In the genomic region with DNA sequence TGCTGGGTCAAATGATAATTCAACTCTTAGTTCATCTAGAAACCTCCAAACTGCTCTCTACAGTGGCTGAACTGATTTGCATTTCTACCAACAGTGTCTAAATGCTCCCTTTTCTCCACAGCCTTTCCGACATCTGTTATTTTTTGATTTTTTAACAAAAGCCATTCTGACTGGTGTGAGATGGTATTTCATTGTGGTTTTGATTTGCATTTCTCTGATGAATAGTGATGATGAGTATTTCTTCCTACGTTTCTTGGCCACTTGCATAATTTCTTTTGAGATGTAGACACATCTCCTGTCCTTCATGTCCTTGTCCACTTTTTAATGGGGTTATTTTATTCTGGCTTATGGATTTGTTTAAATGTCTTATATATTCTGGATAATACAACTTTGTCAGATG, we compare ENCODE assay signal across 25 cellular contexts.
DNase-seq lines count a peak whose midpoint lies in the region; ATAC-seq and TF ChIP-seq lines count a peak whose summit lies in the region.
"Had no signal": no experiment of that assay in that cellular context is flagged by ENCODE, and none has a peak within 500 bp of the region (broad histone marks: within the 10 kb centered on the region; RNA-seq: fewer than 3 reads in every experiment).

No MANE protein-coding gene starts in this region.

- H3K36me3 ChIP-seq in GM23248 (ENCODE audit: low read depth) = no peaks in the 10 kb centered on the region
- no peaks in the 10 kb centered on the region for H3K36me3 ChIP-seq in HAP-1 (replicated peaks)
- H3K36me3 ChIP-seq: heart right ventricle had no signal

- H3K27me3 ChIP-seq in GM23248 (replicated peaks; ENCODE audit: insufficient read depth) (no peaks in the 10 kb centered on the region), HAP-1 (ENCODE audit: low read depth) (no peaks in the 10 kb centered on the region)
- H3K27me3 ChIP-seq: heart right ventricle had no signal

- in situ Hi-C loops in GM23248 (cut with MboI) (no loop called here), HAP-1 (cut with MboI; ENCODE audit: low sequenced_read_pairs) (no loop called here)

- H3K9me3 ChIP-seq in GM23248 (ENCODE audit: low read depth) (no peaks in the 10 kb centered on the region), HAP-1 (no peaks in the 10 kb centered on the region)
- H3K9me3 ChIP-seq: mucosa of descending colon had no signal

- no peaks in the 10 kb centered on the region for H3K9me2 ChIP-seq in GM23248 (ENCODE audit: insufficient read depth)

- H4K20me1 ChIP-seq in GM23248 (ENCODE audit: insufficient read depth) = no peaks in the 10 kb centered on the region

- no peak overlapping the region for H2AFZ ChIP-seq in GM23248

- DNase-seq in GM23248 = peak; percentile 74
- peak; percentile 43 for DNase-seq in amniotic epithelial cell (ENCODE audit: low read depth)
- peak; percentile 59 for DNase-seq in fibroblast of mammary gland (ENCODE audit: low read depth)
- DNase-seq in stromal cell of bone marrow (ENCODE audit: low read depth) = peak; percentile 47
- DNase-seq in HAP-1 (ENCODE audit: low spot score in 2 of 2) = no peak
- no peak for DNase-seq in D341Med (ENCODE audit: low spot score)
- DNase-seq: activated CD4-positive, alpha-beta memory T cell treated with anti-CD3 and anti-CD28 coated beads, Interleukin-2, amount 10 ng/mL, durations not matched to agents 7 days and 5 days; activated CD8-positive, alpha-beta memory T cell treated with anti-CD3 and anti-CD28 coated beads, Interleukin-2, amount 50 U/mL, for 48 hours; activated naive CD4-positive, alpha-beta T cell treated with anti-CD3 and anti-CD28 coated beads, Interleukin-2, amount 50 U/mL, for 16 hours; amygdala; CD4-positive, CD25-positive, alpha-beta regulatory T cell; DMS 273 treated with DMSO at 0.1 percent for 48 hours; H7; heart right ventricle; Karpas-422; mucosa of descending colon; MV-4-11; NCI-H146; NCI-H446; NCI-H774; nephron progenitor cell; right cardiac atrium; stimulated activated CD4-positive, alpha-beta T cell treated with anti-CD3 and anti-CD28 coated beads, Interleukin-2, amount 100 ng/mL, for 48 hours had no signal

- H3K4me3 ChIP-seq in GM23248 (0 out of 2 replicates have a peak overlapping the region, but pooled peaks have one; percentile 10), fibroblast of mammary gland (ENCODE audit: control insufficient read depth, low read depth, low read length) (no peak overlapping the region), HAP-1 (no peak overlapping the region)
- H3K4me3 ChIP-seq: heart right ventricle, lung, mucosa of descending colon had no signal

- peak overlapping the region; percentile 65 for H3K27ac ChIP-seq in GM23248
- H3K27ac ChIP-seq: heart right ventricle had no signal

- H3K4me1 ChIP-seq in GM23248 (ENCODE audit: insufficient read depth) (peaks cover 65% of the 10 kb centered on the region), HAP-1 (no peaks in the 10 kb centered on the region)
- H3K4me1 ChIP-seq: heart right ventricle had no signal

- no peak for TF ChIP-seq CTCF in fibroblast of mammary gland (conservative IDR thresholded peaks at IDR 0.05; ENCODE audit: control insufficient read depth, insufficient read depth, low read depth, low read length)

- H3K4me2 ChIP-seq in GM23248 (ENCODE audit: unreplicated experiment) = peak overlapping the region; percentile 29

- H3K79me2 ChIP-seq in GM23248 (ENCODE audit: insufficient read depth) = no peaks in the 10 kb centered on the region

- H3K9ac ChIP-seq in GM23248 = 0 out of 2 replicates have a peak overlapping the region, but pooled peaks have one; percentile 1

- 0 to 3% methylated on average over 2 of the region's 2 CpGs for WGBS in GM23248 (ENCODE audit: low coverage in 1 of 2, low lambda C conversion rate in 2 of 2, missing lambda C conversion rate in 2 of 2), 2 experiments

- peaks cover 33% of the 10 kb centered on the region for H3F3A ChIP-seq in GM23248 (ENCODE audit: insufficient read depth)

- no peak for ATAC-seq in HG02884 (IDR thresholded peaks at IDR 0.05; ENCODE audit: unreplicated experiment)
- ATAC-seq: heart right ventricle, mucosa of descending colon, right cardiac atrium had no signal

Comparison
In these comparisons a context has a peak if more than half of its experiments do, and no peak if none do; other contexts are left out.
1. DNase-seq: peak in GM23248 (single experiment), amniotic epithelial cell (single experiment), fibroblast of mammary gland (single experiment) and stromal cell of bone marrow (single experiment); none in HAP-1 (0 of 2) and D341Med (single experiment).